ENCODE assay signal across 8 cellular contexts in the genomic region with DNA sequence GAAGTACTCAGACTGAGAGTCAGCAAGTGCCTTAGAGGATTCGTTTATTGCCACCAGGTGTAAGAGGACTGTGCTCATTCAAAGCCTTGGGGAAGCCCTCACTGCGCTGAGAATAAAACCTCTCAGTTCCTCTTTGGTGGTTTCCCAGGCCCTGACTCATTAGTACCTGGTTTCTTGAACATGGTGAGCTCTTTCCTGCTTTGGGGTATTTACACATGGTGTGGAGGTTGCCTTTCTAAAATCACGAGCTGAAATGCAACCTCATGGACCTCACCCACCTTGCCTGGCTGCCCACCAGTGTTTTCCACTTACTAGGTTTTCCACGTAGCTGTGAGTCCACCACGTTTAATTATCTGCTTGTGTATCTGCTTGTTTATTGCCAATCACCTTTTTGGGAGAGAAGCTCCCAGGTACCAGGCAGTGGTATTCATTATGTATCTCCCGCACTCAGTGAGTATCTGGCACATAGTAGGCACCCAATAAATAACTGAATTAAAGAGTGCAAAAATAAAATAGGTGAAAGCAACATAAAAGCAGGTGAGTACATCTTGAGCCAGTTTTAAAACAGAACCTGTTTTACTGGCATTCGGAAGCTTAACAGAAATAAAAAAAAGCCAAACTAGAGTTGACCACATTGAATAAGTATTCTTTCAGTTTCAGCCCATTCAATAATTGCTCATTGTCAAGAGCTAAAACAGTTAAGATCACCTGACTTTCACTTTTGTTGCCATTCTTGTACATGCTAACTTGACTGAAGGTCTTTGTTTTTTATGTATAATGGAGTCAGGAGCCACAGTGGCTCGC.
DNase-seq lines count a peak whose midpoint lies in the region; ATAC-seq, FAIRE-seq and TF ChIP-seq lines count a peak whose summit lies in the region.

No MANE protein-coding gene starts in this region.

- no peak overlapping the region for H3K4me2 ChIP-seq in mesendoderm (ENCODE audit: low read length)

- H3K23ac ChIP-seq in mesendoderm (ENCODE audit: low read length): no peak overlapping the region

- no peak overlapping the region for H4K8ac ChIP-seq in mesendoderm (ENCODE audit: low read depth, low read length)

- peak overlapping the region in 1 of 5 donors; percentile 2 for H3K4me3 Mint-ChIP-seq in immature natural killer cell

- H3K27ac Mint-ChIP-seq in immature natural killer cell: peak overlapping the region in 1 of 6 donors; percentile 29

- no peaks in the 10 kb centered on the region for H3K79me1 ChIP-seq in mesendoderm (ENCODE audit: low read length)

- no peaks in the 10 kb centered on the region for H3K36me3 Mint-ChIP-seq in immature natural killer cell

- H3K4me1 Mint-ChIP-seq in immature natural killer cell: peaks cover 0 to 9% of the 10 kb centered on the region in 2 donors

- ATAC-seq in GM18520 (IDR thresholded peaks at IDR 0.05; ENCODE audit: unreplicated experiment): peak; percentile 70
- ATAC-seq in GM21737 (IDR thresholded peaks at IDR 0.05; ENCODE audit: unreplicated experiment): peak; percentile 71

- H3K9me3 ChIP-seq in spleen: no peaks in the 10 kb centered on the region

- H2BK120ac ChIP-seq in mesendoderm (ENCODE audit: low read depth, low read length): no peak overlapping the region

- H3K4ac ChIP-seq in mesendoderm (ENCODE audit: low read depth, low read length): no peak overlapping the region

- TF ChIP-seq POLR2A in spleen (IDR thresholded peaks at IDR 0.05): no peak

- no peaks in the 10 kb centered on the region for H3K79me2 ChIP-seq in mesendoderm (ENCODE audit: control insufficient read depth, insufficient read depth, low read length)

- H3K9me3 Mint-ChIP-seq in immature natural killer cell: peaks cover 0 to 4% (median 0%) of the 10 kb centered on the region in 6 donors

- no peak overlapping the region for H2AK5ac ChIP-seq in mesendoderm (ENCODE audit: low read length)

- no peak overlapping the region for H3K9ac ChIP-seq in mesendoderm (ENCODE audit: low read length)

- intact Hi-C loops in spleen (cut with DNase I; ENCODE audit: low total_unique reads): no loop called here

- peak; percentile 72 to 76 for DNase-seq in Kasumi-1 (lab: John Stamatoyannopoulos, UW)
- peak; percentile 90 for DNase-seq in bronchial epithelial cell (ENCODE audit: low read depth)
- no peak for DNase-seq in mesendoderm
- DNase-seq in spleen: no peak
- no peak for DNase-seq in immature natural killer cell
- DNase-seq in dermis blood vessel endothelial cell: no peak

- no peak overlapping the region for H3K18ac ChIP-seq in mesendoderm (ENCODE audit: low read length)

- FAIRE-seq in bronchial epithelial cell (lab: Jason Lieb, UNC): no peak

- TF ChIP-seq CTCF in bronchial epithelial cell (IDR thresholded peaks at IDR 0.05; ENCODE audit: insufficient read depth, low read length, severe bottlenecking) (no peak), spleen (IDR thresholded peaks at IDR 0.05 in 8 of 11, conservative IDR thresholded peaks at IDR 0.05 in 3 of 11) (no peak)

- no peak overlapping the region for H3K56ac ChIP-seq in mesendoderm (ENCODE audit: low read length)

- H2BK5ac ChIP-seq in mesendoderm (ENCODE audit: low read length): no peak overlapping the region

- no peak overlapping the region for H3K4me3 ChIP-seq in bronchial epithelial cell (ENCODE audit: low read depth, low read length)
- H3K4me3 ChIP-seq in mesendoderm (ENCODE audit: low read length): no peak overlapping the region
- no peak overlapping the region for H3K4me3 ChIP-seq in spleen

- H4K5ac ChIP-seq in mesendoderm (ENCODE audit: low read length): no peak overlapping the region

- H3K36me3 ChIP-seq in bronchial epithelial cell (ENCODE audit: control insufficient read depth, insufficient read depth, low read length): no peaks in the 10 kb centered on the region
- no peaks in the 10 kb centered on the region for H3K36me3 ChIP-seq in mesendoderm (ENCODE audit: control insufficient read depth, insufficient read depth, low read length)
- no peaks in the 10 kb centered on the region for H3K36me3 ChIP-seq in spleen

- peaks cover 1 to 2% (median 2%) of the 10 kb centered on the region in 3 donors for H3K27me3 Mint-ChIP-seq in immature natural killer cell (ENCODE audit: low read depth in 3 of 3)

- H3K4me1 ChIP-seq in mesendoderm (ENCODE audit: control insufficient read depth, low read depth, low read length): no peaks in the 10 kb centered on the region
- peaks cover 0 to 20% (median 7%) of the 10 kb centered on the region in 6 donors for H3K4me1 ChIP-seq in spleen

- H3K27ac ChIP-seq in mesendoderm (ENCODE audit: low read depth, low read length) (no peak overlapping the region), spleen (peak overlapping the region in 3 of 8 donors; percentile 13 to 45 (median 25))

- no CpG with 5 or more reads among the region's 8 CpGs for WGBS in mesendoderm (ENCODE audit: extremely low coverage, insufficient coverage, low lambda C conversion rate)
- WGBS in spleen, 5 donors: 39 to 51% (median 44%) methylated on average over 8 of the region's 8 CpGs

- H3K27me3 ChIP-seq in bronchial epithelial cell (ENCODE audit: control insufficient read depth, insufficient read depth, low read length): no peaks in the 10 kb centered on the region
- no peaks in the 10 kb centered on the region for H3K27me3 ChIP-seq in mesendoderm (ENCODE audit: insufficient read depth, low read length, poor library complexity)
- H3K27me3 ChIP-seq in spleen (replicated peaks in 1 of 7): peaks cover 0 to 3% (median 0%) of the 10 kb centered on the region in 7 donors

- no peak overlapping the region for H2BK15ac ChIP-seq in mesendoderm (replicated peaks; ENCODE audit: low read depth)

Comparison
In these comparisons a context has a peak if more than half of its experiments do, and no peak if none do; other contexts are left out.
1. DNase-seq: peak in Kasumi-1 (2 of 2) and bronchial epithelial cell (single experiment); none in mesendoderm (single experiment), spleen (single experiment), immature natural killer cell (0 of 3) and dermis blood vessel endothelial cell (single experiment).